15 cellular contexts compared by ENCODE assay signal in the genomic region with DNA sequence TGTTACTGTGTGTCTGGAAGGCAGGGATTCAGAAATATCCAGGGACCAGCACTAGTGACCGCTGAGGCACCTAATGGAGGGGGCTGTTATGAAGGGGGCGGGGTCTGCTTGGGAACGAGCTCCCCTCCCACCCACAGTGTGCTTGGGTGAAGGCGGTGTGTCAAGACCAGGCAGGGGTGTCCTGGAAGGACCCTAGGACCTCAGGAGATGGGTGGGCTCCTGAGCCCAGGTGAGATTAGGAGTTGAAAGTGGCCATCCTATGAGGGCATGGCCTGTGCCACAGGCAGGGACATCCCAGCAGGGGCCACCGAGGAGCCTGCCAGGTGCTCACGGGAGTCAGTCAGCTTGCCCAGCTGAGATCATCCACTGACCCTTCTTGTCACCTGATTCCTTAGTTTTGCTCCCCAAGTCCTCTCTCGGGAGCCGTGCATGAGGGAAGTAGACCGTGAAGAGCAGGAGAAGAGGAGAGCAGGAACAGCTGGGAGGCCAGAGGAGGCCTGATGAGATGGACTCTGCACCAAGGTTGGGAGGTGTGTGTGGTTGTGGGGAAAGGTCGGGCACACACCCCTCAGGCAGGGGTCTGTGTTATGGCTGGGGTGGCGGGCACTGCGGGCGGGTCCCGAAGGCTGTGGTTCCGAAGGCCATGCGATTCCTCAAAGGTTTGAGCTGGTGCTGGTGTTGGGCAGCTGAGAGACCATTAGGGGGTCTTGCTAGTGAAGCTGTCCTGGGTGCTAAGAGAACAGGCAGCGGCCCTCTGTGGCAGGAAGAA.
DNase-seq lines count a peak whose midpoint lies in the region; FAIRE-seq and TF ChIP-seq lines count a peak whose summit lies in the region.
"Had no signal": no experiment of that assay in that cellular context is flagged by ENCODE, and none has a peak within 500 bp of the region (broad histone marks: within the 10 kb centered on the region; RNA-seq: fewer than 3 reads in every experiment).

No MANE protein-coding gene starts in this region.

- no peak overlapping the region for H4K8ac ChIP-seq in H1 (ENCODE audit: extremely low read depth, insufficient read depth, low read length)
- H4K8ac ChIP-seq in neuronal stem cell (ENCODE audit: low read depth, low read length) = no peak overlapping the region

- no peak for TF ChIP-seq POLR2A in H1 (IDR thresholded peaks at IDR 0.05; ENCODE audit: control extremely low read depth in 1 of 2, low read depth in 2 of 2, low read length in 2 of 2)

- H3K23ac ChIP-seq in H1 (ENCODE audit: insufficient read length) (no peak overlapping the region), neuronal stem cell (ENCODE audit: low read depth, low read length, poor library complexity) (no peak overlapping the region)

- no peak overlapping the region for H2BK120ac ChIP-seq in H1 (replicated peaks; ENCODE audit: low read depth, low read length)
- no peak overlapping the region for H2BK120ac ChIP-seq in neuronal stem cell (ENCODE audit: low read depth, low read length)

- H3K9me3 ChIP-seq in H1 (ENCODE audit: insufficient read depth in 2 of 2, low read depth in 1 of 2, low read length in 1 of 2) (no peaks in the 10 kb centered on the region), neuronal stem cell (replicated peaks in 1 of 2; ENCODE audit: control insufficient read depth in 2 of 2, insufficient read depth in 1 of 2, low read depth in 1 of 2, low read length in 2 of 2) (no peaks in the 10 kb centered on the region)

- H3K27ac ChIP-seq in H1 (ENCODE audit: low read depth, low read length) (no peak overlapping the region), neuronal stem cell (replicated peaks; ENCODE audit: low read length) (no peak overlapping the region)

- H2BK5ac ChIP-seq in H1 (ENCODE audit: low read depth, low read length) = no peak overlapping the region
- H2BK5ac ChIP-seq in neuronal stem cell (ENCODE audit: low read length) = no peak overlapping the region

- H3K27me3 ChIP-seq in H1 (replicated peaks in 1 of 4; ENCODE audit: control insufficient read depth in 3 of 4, extremely low read depth in 1 of 4, insufficient read depth in 3 of 4, low read length in 3 of 4) = no peaks in the 10 kb centered on the region
- H3K27me3 ChIP-seq in neuronal stem cell (ENCODE audit: control insufficient read depth in 3 of 3, insufficient read depth in 3 of 3, low read depth in 1 of 3, low read length in 3 of 3) = no peaks in the 10 kb centered on the region

- H3K79me1 ChIP-seq in H1 (ENCODE audit: low read depth, low read length) (no peaks in the 10 kb centered on the region), neuronal stem cell (ENCODE audit: low read depth, low read length) (no peaks in the 10 kb centered on the region)

- TF ChIP-seq CTCF in H1 (IDR thresholded peaks at IDR 0.05; ENCODE audit: control extremely low read depth in 1 of 3, insufficient read depth in 1 of 3, low read depth in 1 of 3, low read length in 3 of 3) = no peak

- no peak overlapping the region for H4K5ac ChIP-seq in H1 (ENCODE audit: insufficient read length, low read depth, low read length)

- CTCF ChIA-PET in H1 (lab: Charles Lee; ENCODE audit: partially characterized antibody) = interaction anchor here (1.5 to 1.6 kb wide), 2 partner anchors 11 to 13 kb away, joined by 4 to 5 read pairs; no protein-coding TSS in a partner anchor

- H3K4me2 ChIP-seq in H1 (ENCODE audit: insufficient read depth in 1 of 2, low read depth in 2 of 2, low read length in 2 of 2) (no peak overlapping the region), neuronal stem cell (ENCODE audit: insufficient read depth, low read length, poor library complexity, severe bottlenecking) (no peak overlapping the region)
- H3K4me2 ChIP-seq: GM23338 had no signal

- H3K4ac ChIP-seq in H1 (replicated peaks; ENCODE audit: insufficient read length, low read depth, low read length) = no peak overlapping the region
- no peak overlapping the region for H3K4ac ChIP-seq in neuronal stem cell (ENCODE audit: low read length)

- H2BK12ac ChIP-seq in H1 (ENCODE audit: low read depth, low read length) (peak overlapping the region; percentile 39; the same call in 1 of the 2 replicates), neuronal stem cell (ENCODE audit: low read length) (no peak overlapping the region)

- H3K4me1 ChIP-seq in H1 (replicated peaks in 1 of 4; ENCODE audit: control insufficient read depth in 3 of 4, insufficient read depth in 4 of 4, low read length in 3 of 4) = no peaks in the 10 kb centered on the region; a peak in 1 of 7 replicates
- peaks cover 2 to 4% of the 10 kb centered on the region in 2 donors for H3K4me1 ChIP-seq in neuronal stem cell (ENCODE audit: control insufficient read depth in 2 of 2, insufficient read depth in 1 of 2, low read depth in 1 of 2, low read length in 2 of 2)

- H3K9ac ChIP-seq in H1 (replicated peaks in 1 of 4; ENCODE audit: extremely low read depth in 1 of 4, low read depth in 3 of 4, low read length in 3 of 4) (no peak overlapping the region), neuronal stem cell (ENCODE audit: low read depth, low read length, poor library complexity) (no peak overlapping the region)

- H2BK15ac ChIP-seq in H1 (ENCODE audit: low read length) (peak overlapping the region; percentile 54; the same call in 1 of the 2 replicates), neuronal stem cell (ENCODE audit: low read length) (no peak overlapping the region)

- POLR2A ChIA-PET in H1 (lab: Charles Lee; ENCODE audit: partially characterized antibody) = no interaction called here

- no peaks in the 10 kb centered on the region for H4K20me1 ChIP-seq in H1 (replicated peaks in 1 of 2; ENCODE audit: control insufficient read depth in 1 of 2, insufficient read depth in 2 of 2, low read length in 2 of 2)

- no peak for TF ChIP-seq EP300 in H1 (IDR thresholded peaks at IDR 0.05; ENCODE audit: borderline replicate concordance in 1 of 2, low read depth in 2 of 2, low read length in 2 of 2)

- no peak overlapping the region for H3K56ac ChIP-seq in H1 (replicated peaks; ENCODE audit: insufficient read length, low read depth, low read length)

- H3K14ac ChIP-seq in H1 (ENCODE audit: insufficient read length) = no peak overlapping the region
- no peak overlapping the region for H3K14ac ChIP-seq in neuronal stem cell (ENCODE audit: low read length)

- H3K18ac ChIP-seq in H1 (ENCODE audit: extremely low read depth, low read length) (no peak overlapping the region), neuronal stem cell (ENCODE audit: low read length) (peak overlapping the region; percentile 48)

- no peak overlapping the region for H4K91ac ChIP-seq in H1 (replicated peaks; ENCODE audit: insufficient read length, low read length)
- no peak overlapping the region for H4K91ac ChIP-seq in neuronal stem cell (ENCODE audit: low read depth, low read length, poor library complexity)

- peak overlapping the region; percentile 75; the same call in 1 of the 2 replicates for H2AK5ac ChIP-seq in H1 (ENCODE audit: low read depth, low read length)
- H2AK5ac ChIP-seq in neuronal stem cell (ENCODE audit: low read depth, low read length) = no peak overlapping the region

- FAIRE-seq in H1 (lab: Jason Lieb, UNC) = no peak
- FAIRE-seq: D721Med had no signal

- H3K79me2 ChIP-seq in H1 (ENCODE audit: control insufficient read depth in 1 of 2, insufficient read depth in 2 of 2, low read length in 2 of 2) = no peaks in the 10 kb centered on the region

- TF ChIP-seq RAD21 in H1 (IDR thresholded peaks at IDR 0.05 in 1 of 2, conservative IDR thresholded peaks at IDR 0.05 in 1 of 2; ENCODE audit: low read depth in 2 of 2, low read length in 2 of 2) = no peak

- DNase-seq in activated CD8-positive, alpha-beta memory T cell treated with anti-CD3 and anti-CD28 coated beads, Interleukin-2, amount 50 U/mL, for 48 hours = peak; percentile 41
- DNase-seq in activated CD8-positive, alpha-beta memory T cell treated with anti-CD3 and anti-CD28 coated beads for 24 hours = no peak
- peak in 1 of 2 experiments; percentile 26 for DNase-seq in H1 (ENCODE audit: low read depth in 1 of 2, low spot score in 2 of 2)
- DNase-seq in neuronal stem cell (ENCODE audit: low spot score) = no peak
- DNase-seq in NCI-H526 treated with DMSO at 0.1 percent for 48 hours (lab: John Stamatoyannopoulos, UW) = no peak
- no peak for DNase-seq in AG20443 (ENCODE audit: low spot score)
- no peak for DNase-seq in HK-2 (ENCODE audit: unreplicated experiment)
- no peak for DNase-seq in effector CD4-positive, alpha-beta T cell
- DNase-seq: 8988T, NCI-H1417, NCI-H2029, NCI-H2171 treated with DMSO at 0.1 percent for 48 hours, SIG-M5 had no signal

- H2AFZ ChIP-seq in H1 (ENCODE audit: low read length) (no peak overlapping the region), neuronal stem cell (ENCODE audit: low read length) (no peak overlapping the region)
- H2AFZ ChIP-seq: GM23338 had no signal

- H2BK20ac ChIP-seq in H1 (ENCODE audit: low read length) = no peak overlapping the region

- H3K36me3 ChIP-seq in H1 (ENCODE audit: control insufficient read depth in 2 of 4, insufficient read depth in 4 of 4, low read length in 3 of 4) (no peaks in the 10 kb centered on the region), neuronal stem cell (replicated peaks in 1 of 2; ENCODE audit: control insufficient read depth in 2 of 2, insufficient read depth in 2 of 2, low read length in 2 of 2) (no peaks in the 10 kb centered on the region)

- H3K23me2 ChIP-seq in H1 (ENCODE audit: low read depth, low read length) = no peaks in the 10 kb centered on the region

- H3K4me3 ChIP-seq in H1 (ENCODE audit: extremely low read depth in 1 of 4, insufficient read depth in 2 of 4, low read depth in 3 of 4, low read length in 4 of 4) (no peak overlapping the region), neuronal stem cell (ENCODE audit: low read length in 2 of 2) (no peak overlapping the region)
- H3K4me3 ChIP-seq: GM23338 had no signal

- 90% methylated on average over 17 of the region's 17 CpGs; no CpG with 5 or more reads in 1 of the 2 experiments for WGBS in H1 (ENCODE audit: extremely low coverage in 1 of 2, insufficient coverage in 1 of 2, insufficient read length in 1 of 2, insufficient replicate concordance in 2 of 2, low coverage in 1 of 2, low lambda C conversion rate in 2 of 2, missing lambda C conversion rate in 1 of 2), 2 experiments
- no CpG with 5 or more reads among the region's 17 CpGs for WGBS in neuronal stem cell (ENCODE audit: extremely low coverage in 2 of 2, insufficient read length in 2 of 2, insufficient replicate concordance in 1 of 2), 2 donors

TF ChIP-seq in H1, 55 proteins besides CTCF, POLR2A, EP300 and RAD21:
- no peak for TF ChIP-seq CREB1 (IDR thresholded peaks at IDR 0.05)
